7 cellular contexts compared by ENCODE assay signal in the genomic region with DNA sequence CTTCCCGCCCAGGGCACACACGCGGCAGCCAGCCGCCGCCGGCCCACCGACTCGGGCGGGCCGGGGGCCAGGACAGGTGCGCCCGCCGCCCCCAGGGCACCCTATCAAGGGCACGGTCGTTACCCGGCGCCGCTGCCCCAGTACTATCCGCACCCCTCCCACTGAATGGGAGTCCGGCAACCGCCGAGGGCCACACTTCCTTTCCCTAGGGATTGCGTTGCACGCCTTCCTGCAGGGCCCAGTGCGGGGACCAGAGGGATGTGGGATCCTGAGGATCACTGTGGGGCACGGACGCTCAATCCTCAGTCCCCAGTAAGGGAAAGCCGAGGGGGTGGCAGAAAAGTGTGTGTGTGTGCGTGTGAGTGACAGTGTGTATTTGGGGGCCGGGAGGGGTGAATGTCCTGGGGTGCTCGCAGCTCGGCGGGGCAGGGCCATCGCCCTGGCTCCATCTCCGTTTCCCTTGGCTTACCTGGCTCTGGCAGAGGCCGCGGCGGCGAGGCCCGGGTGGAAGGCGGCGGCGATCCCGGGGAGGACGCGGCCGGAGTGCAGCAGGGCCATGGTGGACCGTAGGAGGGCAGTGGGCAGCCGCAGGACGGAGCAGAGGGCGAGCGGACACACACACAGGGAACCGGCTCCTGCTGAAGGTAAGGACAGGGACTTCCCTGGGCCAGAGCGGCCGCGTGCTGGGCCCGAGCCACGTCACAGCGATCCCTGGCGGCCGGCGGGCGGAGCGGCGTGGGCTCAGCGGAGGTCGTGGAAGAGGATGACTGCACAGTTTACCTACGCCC. TPM values are rescaled to one million over a fixed set of nuclear protein-coding genes. Genes with fewer than 3 reads are reported as not detected.
DNase-seq lines count a peak whose midpoint lies in the region; ATAC-seq and TF ChIP-seq lines count a peak whose summit lies in the region.

TSS of gene GOT2 (minus strand) at position 646 of the 788 bp plus-strand sequence. CDS start at position 558, 88 bp downstream.

- TF ChIP-seq CTCF in astrocyte of the spinal cord (IDR thresholded peaks at IDR 0.05; ENCODE audit: low read depth, low read length): peak; percentile 93
- TF ChIP-seq CTCF in sigmoid colon (IDR thresholded peaks at IDR 0.05): peak; percentile 53 to 88 (median 71)

- peaks cover 5 to 25% (median 18%) of the 10 kb centered on the region in 4 donors for H3K4me1 ChIP-seq in sigmoid colon

- peak within 1 kb of the TSS; percentile 84 to 89 (median 86) for H3K27ac ChIP-seq in sigmoid colon

- H3K36me3 ChIP-seq in sigmoid colon: peaks cover 0 to 6% (median 0%) of the 10 kb centered on the region in 4 donors

- TF ChIP-seq EP300 in sigmoid colon (IDR thresholded peaks at IDR 0.05): no peak

- no peaks in the 10 kb centered on the region for H3K9me3 ChIP-seq in sigmoid colon

- WGBS in sigmoid colon, 2 donors: 0 to 1% methylated on average over 68 of the region's 68 CpGs

- intact Hi-C loops in sigmoid colon (cut with DNase I): loop anchor here (1.0 to 10.0 kb wide), 3 partner anchors 49 to 219 kb away; partner anchors contain the start of genes CNOT1 and SETD6

- no peaks in the 10 kb centered on the region for H3K27me3 ChIP-seq in sigmoid colon

- DNase-seq in NCI-H187 (lab: John Stamatoyannopoulos, UW): peak; percentile 11 to 12
- DNase-seq in T-helper 9 cell: peak; percentile 68
- DNase-seq in astrocyte of the spinal cord (ENCODE audit: low read depth, low spot score): peak; percentile 91
- DNase-seq in iPS DF 19.7 (ENCODE audit: low read depth, low spot score): peak; percentile 40
- peak; percentile 88 for DNase-seq in sigmoid colon

- H3K4me3 ChIP-seq in astrocyte of the spinal cord (ENCODE audit: low read depth, low read length) (peak within 1 kb of the TSS; percentile 83), sigmoid colon (peak within 1 kb of the TSS; percentile 74 to 95 (median 82))

- peak in 1 of 2 donors; percentile 21 for TF ChIP-seq POLR2A in sigmoid colon (IDR thresholded peaks at IDR 0.05)

- ATAC-seq in GM18502 (IDR thresholded peaks at IDR 0.05; ENCODE audit: poor library complexity, unreplicated experiment): peak; percentile 93
- peak; percentile 90 for ATAC-seq in HG02938 (IDR thresholded peaks at IDR 0.05; ENCODE audit: unreplicated experiment)

- in situ Hi-C loops in astrocyte of the spinal cord (cut with HindIII; ENCODE audit: low sequenced_read_pairs): no loop called here

RNA-seq across cellular contexts. Expression of gene GOT2, which starts in this region (rescaled TPM):
- total RNA-seq in sigmoid colon: 10 to 100 TPM; 33.7 to 52.1 (median 44.4) TPM
- 10 to 100 TPM; 55.3 to 88.2 (median 84.6) TPM for polyA plus RNA-seq in sigmoid colon

Comparison
In these comparisons a context has a peak if more than half of its experiments do, and no peak if none do; other contexts are left out.
1. Peak in every context shown above with its lines: DNase-seq, ATAC-seq, H3K4me3 ChIP-seq and H3K27ac ChIP-seq.
2. DNase-seq: peak in every context shown above with its lines; median percentile 91 in astrocyte of the spinal cord; 88 in sigmoid colon; 68 in T-helper 9 cell; 40 in iPS DF 19.7; 12 in NCI-H187.